In the genomic region with DNA sequence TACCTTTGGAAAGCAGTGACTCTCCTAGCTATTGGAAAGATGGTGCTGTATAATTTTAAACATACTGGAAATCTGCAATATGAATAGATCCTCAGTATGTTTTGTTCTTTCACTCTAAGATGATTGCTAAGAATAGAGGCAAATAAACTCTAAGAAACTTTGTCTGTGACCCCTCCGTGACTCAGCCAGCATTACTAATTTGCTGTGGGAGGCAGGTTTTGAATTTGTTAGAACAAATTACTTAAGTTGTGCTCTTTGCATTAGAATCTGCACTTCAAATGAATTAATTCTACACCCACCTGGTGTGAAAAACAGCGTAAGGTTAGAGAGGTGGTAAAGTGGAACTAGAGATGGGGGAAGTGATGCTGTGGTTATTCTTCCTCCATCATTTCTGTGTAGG, we compare ENCODE assay signal across 1 cellular context.
TF ChIP-seq lines count a peak whose summit lies in the region.

No MANE protein-coding gene starts in this region.

TF ChIP-seq in IMR-90, 13 proteins besides CTCF, POLR2A, EP300 and RAD21 (continued from another document):
- TF ChIP-seq RCOR1 (IDR thresholded peaks at IDR 0.05; ENCODE audit: insufficient replicate concordance, low read length) = no peak
- TF ChIP-seq NFE2L2 (IDR thresholded peaks at IDR 0.05; ENCODE audit: low read depth, low read length) = no peak
- TF ChIP-seq RFX5 (IDR thresholded peaks at IDR 0.05; ENCODE audit: low read depth, low read length) = no peak
- TF ChIP-seq BHLHE40 (IDR thresholded peaks at IDR 0.05; ENCODE audit: low read depth, low read length) = no peak
- TF ChIP-seq FOS (IDR thresholded peaks at IDR 0.05; ENCODE audit: low read depth, low read length) = peak; percentile 23; the same call in 1 of the 2 replicates
- no peak for TF ChIP-seq MAZ (IDR thresholded peaks at IDR 0.05; ENCODE audit: borderline replicate concordance, low read depth, low read length)
